ENCODE assay signal across 19 cellular contexts in the genomic region with DNA sequence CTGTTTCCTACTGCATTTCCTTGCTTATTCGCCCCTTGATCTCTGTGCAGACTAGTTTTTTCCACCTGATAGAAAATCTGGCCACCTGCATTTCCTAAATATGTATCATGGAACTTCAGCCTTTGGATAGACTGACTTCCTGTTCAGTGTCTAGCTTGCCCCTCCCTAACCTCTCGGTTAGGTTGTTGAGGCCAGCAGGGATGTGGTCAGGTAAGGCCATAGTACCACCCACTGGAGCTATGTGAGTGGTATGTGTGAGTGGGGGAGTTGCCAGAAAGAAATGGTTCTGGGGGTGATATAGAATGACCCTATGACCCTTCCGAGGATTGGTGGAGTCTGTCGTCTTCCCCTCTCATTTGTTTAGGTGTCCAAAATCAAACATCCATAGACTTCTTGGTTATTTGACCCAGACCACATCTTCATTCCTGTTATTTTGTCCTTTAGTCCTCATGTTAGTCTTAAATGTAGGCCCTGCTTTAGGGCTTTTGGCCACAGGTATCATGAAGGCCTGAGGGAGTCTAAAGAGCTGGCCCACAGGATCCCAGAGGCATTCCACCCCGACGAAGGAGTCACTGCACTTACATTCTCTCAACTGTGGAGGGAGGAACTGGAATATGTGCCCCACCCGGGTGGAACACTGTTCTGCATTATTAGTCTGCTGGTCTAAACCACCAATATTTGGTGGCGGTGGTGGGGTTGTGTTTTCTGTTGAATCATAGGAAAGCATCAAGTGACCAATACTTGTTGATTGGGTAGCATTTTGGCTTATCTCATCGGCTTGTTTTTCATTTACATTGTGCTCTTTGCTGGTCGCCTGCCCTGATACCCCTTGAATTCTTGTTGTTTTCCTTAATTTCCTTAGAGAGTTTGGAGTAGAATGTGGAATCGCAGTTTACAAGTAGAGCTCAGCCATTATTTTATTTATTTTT. TPM values are rescaled to one million over a fixed set of nuclear protein-coding genes. Genes with fewer than 3 reads are reported as not detected.
A peak's percentile ranks its signal among the peaks of the same experiment; 100 is the strongest.
DNase-seq lines count a peak whose midpoint lies in the region; ATAC-seq and TF ChIP-seq lines count a peak whose summit lies in the region.
"Had no signal": no experiment of that assay in that cellular context is flagged by ENCODE, and none has a peak within 500 bp of the region (broad histone marks: within the 10 kb centered on the region; RNA-seq: fewer than 3 reads in every experiment).

No MANE protein-coding gene starts in this region.

- H2AFZ ChIP-seq in hepatocyte, result no peak overlapping the region

- H3K4me3 Mint-ChIP-seq in T-helper 2 cell treated with Interferon-gamma antibody and Interleukin-4, amounts not matched to agents 5 μg/mL and 100 μg/mL, for 36 hours, result peak overlapping the region; percentile 50
- H3K4me3 Mint-ChIP-seq in activated naive CD8-positive, alpha-beta T cell treated with anti-CD3 and anti-CD28 coated beads, Interleukin-2, amount 50 U/mL, for 24 hours, result no peak overlapping the region

- H3K4me3 ChIP-seq in neutrophil (ENCODE audit: low read depth in 1 of 2, low read length in 1 of 2) (no peak overlapping the region), hepatocyte (no peak overlapping the region)
- H3K4me3 ChIP-seq: BLaER1, gastroesophageal sphincter, spleen, tibial artery had no signal

- H3K9me2 ChIP-seq in hepatocyte (replicated peaks; ENCODE audit: insufficient read depth), result no peaks in the 10 kb centered on the region

- H3K9me3 Mint-ChIP-seq in T-helper 2 cell treated with Interferon-gamma antibody and Interleukin-4, amounts not matched to agents 5 μg/mL and 100 μg/mL, for 36 hours, result no peaks in the 10 kb centered on the region
- no peaks in the 10 kb centered on the region for H3K9me3 Mint-ChIP-seq in activated naive CD8-positive, alpha-beta T cell treated with anti-CD3 and anti-CD28 coated beads, Interleukin-2, amount 50 U/mL, for 24 hours

- H3K27ac ChIP-seq in neutrophil, result peak overlapping the region; percentile 42
- no peak overlapping the region for H3K27ac ChIP-seq in hepatocyte
- H3K27ac ChIP-seq: BLaER1, gastroesophageal sphincter, tibial artery had no signal

- H3K27me3 ChIP-seq in neutrophil, result no peaks in the 10 kb centered on the region
- H3K27me3 ChIP-seq in hepatocyte, result no peaks in the 10 kb centered on the region
- H3K27me3 ChIP-seq: BLaER1, gastroesophageal sphincter, spleen, tibial artery had no signal

- peak overlapping the region; percentile 50 for H3K27ac Mint-ChIP-seq in T-helper 2 cell treated with Interferon-gamma antibody and Interleukin-4, amounts not matched to agents 5 μg/mL and 100 μg/mL, for 36 hours
- peak overlapping the region; percentile 55 for H3K27ac Mint-ChIP-seq in activated naive CD8-positive, alpha-beta T cell treated with anti-CD3 and anti-CD28 coated beads, Interleukin-2, amount 50 U/mL, for 24 hours

- no peaks in the 10 kb centered on the region for H3K27me3 Mint-ChIP-seq in T-helper 2 cell treated with Interferon-gamma antibody and Interleukin-4, amounts not matched to agents 5 μg/mL and 100 μg/mL, for 36 hours (ENCODE audit: low read depth)
- no peaks in the 10 kb centered on the region for H3K27me3 Mint-ChIP-seq in activated naive CD8-positive, alpha-beta T cell treated with anti-CD3 and anti-CD28 coated beads, Interleukin-2, amount 50 U/mL, for 24 hours

- H3K4me1 Mint-ChIP-seq in T-helper 2 cell treated with Interferon-gamma antibody and Interleukin-4, amounts not matched to agents 5 μg/mL and 100 μg/mL, for 36 hours (ENCODE audit: low read depth), result peaks cover 63% of the 10 kb centered on the region
- peaks cover 92% of the 10 kb centered on the region for H3K4me1 Mint-ChIP-seq in activated naive CD8-positive, alpha-beta T cell treated with anti-CD3 and anti-CD28 coated beads, Interleukin-2, amount 50 U/mL, for 24 hours

- 94% methylated on average over 11 of the region's 11 CpGs for WGBS in hepatocyte (ENCODE audit: low lambda C conversion rate, missing lambda C conversion rate)

- H3K36me3 ChIP-seq in neutrophil, result peaks cover 1% of the 10 kb centered on the region
- H3K36me3 ChIP-seq in hepatocyte (replicated peaks; ENCODE audit: insufficient read depth, low read depth), result no peaks in the 10 kb centered on the region
- H3K36me3 ChIP-seq: tibial artery had no signal

- ATAC-seq in activated naive CD8-positive, alpha-beta T cell treated with anti-CD3 and anti-CD28 coated beads, Interleukin-2, amount 50 U/mL, for 24 hours, result no peak
- no peak for ATAC-seq in HG03175 (IDR thresholded peaks at IDR 0.05; ENCODE audit: unreplicated experiment)
- ATAC-seq: gastroesophageal sphincter had no signal

- no peak for DNase-seq in T-helper 2 cell treated with Interferon-gamma antibody and Interleukin-4, amounts not matched to agents 5 μg/mL and 100 μg/mL, for 36 hours (ENCODE audit: low spot score)
- DNase-seq in T-helper 2 cell, result no peak
- DNase-seq in HT-29 (ENCODE audit: low spot score), result peak; percentile 63
- DNase-seq in activated naive CD8-positive, alpha-beta T cell treated with anti-CD3 and anti-CD28 coated beads, Interleukin-2, amount 50 U/mL, for 24 hours, result no peak
- DNase-seq in hepatocyte (ENCODE audit: low spot score), result no peak
- no peak for DNase-seq in posterior cingulate gyrus
- DNase-seq: 8988T, activated gamma-delta T cell, DMS53, KBM-7, NCI-H2081 treated with DMSO at 0.1 percent for 48 hours, NCI-H69, OCI-M1, spleen, tibial artery had no signal

- H3K79me2 ChIP-seq in hepatocyte, result peaks cover 84% of the 10 kb centered on the region

- H3K9me3 ChIP-seq in neutrophil (no peaks in the 10 kb centered on the region), hepatocyte (ENCODE audit: low read depth) (no peaks in the 10 kb centered on the region)
- H3K9me3 ChIP-seq: BLaER1, gastroesophageal sphincter, spleen, tibial artery had no signal

- TF ChIP-seq CTCF in neutrophil (IDR thresholded peaks at IDR 0.05) (no peak), hepatocyte (IDR thresholded peaks at IDR 0.05; ENCODE audit: poor library complexity) (no peak)

- peaks cover 35% of the 10 kb centered on the region for H3K36me3 Mint-ChIP-seq in T-helper 2 cell treated with Interferon-gamma antibody and Interleukin-4, amounts not matched to agents 5 μg/mL and 100 μg/mL, for 36 hours (ENCODE audit: low read depth)
- H3K36me3 Mint-ChIP-seq in activated naive CD8-positive, alpha-beta T cell treated with anti-CD3 and anti-CD28 coated beads, Interleukin-2, amount 50 U/mL, for 24 hours (ENCODE audit: low read depth), result peaks cover 19% of the 10 kb centered on the region

- intact Hi-C loops in posterior cingulate gyrus (cut with DNase I), result no loop called here

- H3K4me2 ChIP-seq in hepatocyte, result no peak overlapping the region

- H3K4me1 ChIP-seq in neutrophil (ENCODE audit: control insufficient read depth in 1 of 2, insufficient read depth in 1 of 2, low read depth in 1 of 2, low read length in 1 of 2), result peaks cover 70 to 72% of the 10 kb centered on the region in 2 experiments
- peaks cover 42% of the 10 kb centered on the region for H3K4me1 ChIP-seq in hepatocyte (ENCODE audit: insufficient read depth)

- H4K20me1 ChIP-seq in hepatocyte (ENCODE audit: insufficient read depth, poor library complexity, severe bottlenecking), result peaks cover 46% of the 10 kb centered on the region

RNA-seq across cellular contexts. Expression of gene CAB39, which starts 21.9 kb away (rescaled TPM):
- 28.6 and 30.6 TPM in 2 replicates for total RNA-seq in HT-29 (2014; rRNA removed; shearing (Covaris generic))
- 83.9 and 84.4 TPM in 2 replicates for total RNA-seq in hepatocyte
- 37.2 and 38.5 TPM in 2 replicates for polyA plus RNA-seq in hepatocyte
